In genomic region chr3:163362154-163362553, GRCh38 we compare ENCODE assay signal across 18 cellular contexts.
"Had no signal": no experiment of that assay in that cellular context is flagged by ENCODE, and none has a peak within 500 bp of the region (broad histone marks: within the 10 kb centered on the region; RNA-seq: fewer than 3 reads in every experiment).

No MANE protein-coding gene starts in this region.

- H3K4me3 ChIP-seq: Peyer's patch, SJCRH30, SK-N-MC had no signal

- DNase-seq: Karpas-422, KBM-7, MM.1S, NCI-H1436, NCI-H187, NCI-H2171 treated with DMSO at 0.1 percent for 48 hours, NCI-H345, NCI-H446 treated with DMSO at 0.1 percent for 48 hours, NCI-H524, NCI-H526 treated with DMSO at 0.1 percent for 48 hours, NCI-H748 treated with DMSO at 0.1 percent for 48 hours, Peyer's patch, SHP77 treated with DMSO at 0.1 percent for 48 hours, SJCRH30, T-helper 1 cell had no signal

- H3K36me3 ChIP-seq: Peyer's patch, SJCRH30 had no signal

- H3K27me3 ChIP-seq: Peyer's patch, SJCRH30 had no signal

- H3K9me3 ChIP-seq: Peyer's patch, SJCRH30 had no signal

- ATAC-seq: Right ventricle myocardium inferior had no signal

- H3K27ac ChIP-seq: HL-60, Peyer's patch, SJCRH30, SK-N-MC had no signal

- H3K4me1 ChIP-seq: Peyer's patch, SJCRH30 had no signal
